Comparison of ENCODE assay signal across 15 cellular contexts in genomic region chr17:82865996-82866395, GRCh38. TPM values are rescaled to one million over a fixed set of nuclear protein-coding genes. Genes with fewer than 3 reads are reported as not detected.
DNase-seq lines count a peak whose midpoint lies in the region; ATAC-seq lines count a peak whose summit lies in the region.
"Had no signal": no experiment of that assay in that cellular context is flagged by ENCODE, and none has a peak within 500 bp of the region (broad histone marks: within the 10 kb centered on the region; RNA-seq: fewer than 3 reads in every experiment).

No MANE protein-coding gene starts in this region.

- H2BK12ac ChIP-seq in trophoblast cell (ENCODE audit: low read length), result peak overlapping the region; percentile 79

- H3K14ac ChIP-seq in trophoblast cell (ENCODE audit: low read length), result peak overlapping the region; percentile 71

- H3K9me3 Mint-ChIP-seq in effector memory CD8-positive, alpha-beta T cell, result no peaks in the 10 kb centered on the region

- H3K79me1 ChIP-seq in trophoblast cell (ENCODE audit: low read length), result peaks cover 27% of the 10 kb centered on the region

- no CpG with 5 or more reads among the region's 6 CpGs for WGBS in trophoblast cell (ENCODE audit: extremely low coverage, insufficient coverage, insufficient read length)

- peak overlapping the region; percentile 65 for H2AK5ac ChIP-seq in trophoblast cell (ENCODE audit: low read length)

- peaks cover 5% of the 10 kb centered on the region for H3K79me2 ChIP-seq in trophoblast cell (ENCODE audit: control insufficient read depth, insufficient read depth, low read length, poor library complexity)

- H2BK5ac ChIP-seq in trophoblast cell (ENCODE audit: low read depth, low read length, poor library complexity), result peak overlapping the region; percentile 18

- H4K8ac ChIP-seq in trophoblast cell (ENCODE audit: low read depth, low read length), result no peak overlapping the region

- no peak overlapping the region for H4K12ac ChIP-seq in trophoblast cell (ENCODE audit: low read depth, low read length)

- peaks cover 46 to 48% of the 10 kb centered on the region in 2 experiments for H3K4me1 ChIP-seq in trophoblast cell (ENCODE audit: control insufficient read depth in 1 of 2, insufficient read depth in 2 of 2, low read length in 2 of 2)

- H3K36me3 ChIP-seq in KOPT-K1 (ENCODE audit: insufficient read depth, low read length), result peaks cover 29% of the 10 kb centered on the region
- H3K36me3 ChIP-seq in trophoblast cell (ENCODE audit: control insufficient read depth in 1 of 2, insufficient read depth in 2 of 2, low read length in 2 of 2), result peaks cover 6 to 7% of the 10 kb centered on the region in 2 experiments

- H3K4me3 ChIP-seq in trophoblast cell (ENCODE audit: low read depth, low read length), result no peak overlapping the region

- H3K36me3 Mint-ChIP-seq in effector memory CD8-positive, alpha-beta T cell (ENCODE audit: insufficient read depth), result peaks cover 20% of the 10 kb centered on the region

- H3K9ac ChIP-seq in trophoblast cell (ENCODE audit: low read length), result no peak overlapping the region

- H2BK120ac ChIP-seq in trophoblast cell (ENCODE audit: insufficient read depth, low read length, poor library complexity), result peak overlapping the region; percentile 14

- no peak overlapping the region for H3K18ac ChIP-seq in trophoblast cell (ENCODE audit: low read length)

- peak; percentile 74 for DNase-seq in NCI-H2107 treated with DMSO at 0.1 percent for 48 hours (lab: John Stamatoyannopoulos, UW; ENCODE audit: unreplicated experiment)
- no peak for DNase-seq in NCI-H2107 (lab: John Stamatoyannopoulos, UW)
- no peak for DNase-seq in effector memory CD8-positive, alpha-beta T cell
- DNase-seq in trophoblast cell, result no peak
- DNase-seq in DMS79 treated with DMSO at 0.1 percent for 48 hours (lab: John Stamatoyannopoulos, UW), result no peak
- no peak for DNase-seq in ureter (ENCODE audit: low spot score)
- DNase-seq: activated CD8-positive, alpha-beta memory T cell treated with anti-CD3 and anti-CD28 coated beads, Interleukin-2, amount 50 U/mL, for 4 hours; cerebellar nuclear complex; mammary epithelial cell; MM.1S had no signal

- peak overlapping the region; percentile 23 for H3K4ac ChIP-seq in trophoblast cell (ENCODE audit: low read depth, low read length)

- peak overlapping the region; percentile 91 for H3K27ac ChIP-seq in KOPT-K1 (ENCODE audit: low read depth, low read length, poor library complexity, severe bottlenecking)
- H3K27ac ChIP-seq in trophoblast cell (ENCODE audit: low read depth, low read length), result no peak overlapping the region
- H3K27ac ChIP-seq: 22Rv1 had no signal

- H3K4me2 ChIP-seq in trophoblast cell (ENCODE audit: low read length), result no peak overlapping the region

- H3K4me1 Mint-ChIP-seq in effector memory CD8-positive, alpha-beta T cell (ENCODE audit: low read depth in 2 of 2), result peaks cover 35 to 55% of the 10 kb centered on the region in 2 donors

- H3K27me3 ChIP-seq in trophoblast cell (ENCODE audit: insufficient read depth, low read length), result no peaks in the 10 kb centered on the region

- H3K9me3 ChIP-seq in KOPT-K1 (ENCODE audit: insufficient read depth, low read length, poor library complexity, severe bottlenecking) (no peaks in the 10 kb centered on the region), trophoblast cell (ENCODE audit: insufficient read depth, low read depth, low read length) (peaks cover 2% of the 10 kb centered on the region)

- peak overlapping the region; percentile 41 to 95 for H3K4me3 Mint-ChIP-seq in effector memory CD8-positive, alpha-beta T cell

- H3K27ac Mint-ChIP-seq in effector memory CD8-positive, alpha-beta T cell, result peak overlapping the region in 1 of 2 donors; percentile 99

- ATAC-seq in effector memory CD8-positive, alpha-beta T cell (replicated peaks), result no peak
- no peak for ATAC-seq in HG02840 (IDR thresholded peaks at IDR 0.05; ENCODE audit: low FRiP score, unreplicated experiment)

- H3K23ac ChIP-seq in trophoblast cell (ENCODE audit: low read length), result no peak overlapping the region

- no peaks in the 10 kb centered on the region for H3K27me3 Mint-ChIP-seq in effector memory CD8-positive, alpha-beta T cell

- peak overlapping the region; percentile 93 for H4K91ac ChIP-seq in trophoblast cell (ENCODE audit: low read depth, low read length)

- H2AFZ ChIP-seq in trophoblast cell (ENCODE audit: insufficient read depth, low read length, poor library complexity), result no peak overlapping the region

RNA-seq across cellular contexts. Expression of gene ZNF750, which starts 26.2 kb away (rescaled TPM):
- 28.8 and 29.8 TPM in 2 replicates for polyA plus RNA-seq in trophoblast cell (2013)
- 19.3 TPM for total RNA-seq in ureter
- total RNA-seq: H4, sciatic nerve had no signal
